1 cellular context compared by ENCODE assay signal in genomic region chr2:108073425-108074072, GRCh38.
TF ChIP-seq lines count a peak whose summit lies in the region.

No MANE protein-coding gene starts in this region.

TF ChIP-seq in SK-N-SH treated with all-trans-retinoic acid at 6 μM for 48 hours, 23 proteins besides CTCF, POLR2A, EP300 and RAD21 (continued from another document):
- TF ChIP-seq ZNF70 (CRISPR knock-in tag; IDR thresholded peaks at IDR 0.05), result 0 out of 2 replicates have a peak, but pooled peaks have one; percentile 11
- peak; percentile 94 for TF ChIP-seq CSDC2 (CRISPR knock-in tag; IDR thresholded peaks at IDR 0.05)
- TF ChIP-seq ZFP30 (CRISPR knock-in tag; IDR thresholded peaks at IDR 0.05), result no peak
